24 cellular contexts compared by ENCODE assay signal in genomic region chr10:116237260-116237659, GRCh38. TPM values are rescaled to one million over a fixed set of nuclear protein-coding genes. Genes with fewer than 3 reads are reported as not detected.
"Had no signal": no experiment of that assay in that cellular context is flagged by ENCODE, and none has a peak within 500 bp of the region (broad histone marks: within the 10 kb centered on the region; RNA-seq: fewer than 3 reads in every experiment).

No MANE protein-coding gene starts in this region.

- DNase-seq: activated CD4-positive, alpha-beta memory T cell treated with anti-CD3 and anti-CD28 coated beads for 36 hours; activated CD8-positive, alpha-beta memory T cell treated with anti-CD3 and anti-CD28 coated beads, Interleukin-2, amount 10 ng/mL, durations not matched to agents 7 days and 5 days; activated naive CD4-positive, alpha-beta T cell treated with anti-CD3 and anti-CD28 coated beads for 36 hours; activated naive CD8-positive, alpha-beta T cell treated with anti-CD3 and anti-CD28 coated beads, Interleukin-2, amount 50 U/mL, for 24 hours; activated T-cell treated with anti-CD3 and anti-CD28 coated beads, Interleukin-2, amount 50 U/mL, for 1 hour; aorta; effector memory CD4-positive, alpha-beta T cell; islet precursor cell; left ventricle myocardium inferior; mucosa of descending colon; naive thymus-derived CD4-positive, alpha-beta T cell; nucleus accumbens; posterior cingulate gyrus; small intestine; stimulated activated CD4-positive, alpha-beta T cell treated with anti-CD3 and anti-CD28 coated beads, Interleukin-4, amount 100 ng/mL, for 4 hours; stimulated activated CD8-positive, alpha-beta memory T cell treated with anti-CD3 and anti-CD28 coated beads, Interleukin-4, amount 100 ng/mL, for 48 hours; stimulated activated naive CD4-positive, alpha-beta T cell treated with Interleukin-2 at 50 U/mL for 16 hours; substantia nigra; T-cell; transverse colon had no signal

- H3K9me3 ChIP-seq: left ventricle myocardium inferior, mucosa of descending colon, right atrium auricular region, transverse colon had no signal

- H3K27me3 ChIP-seq: right atrium auricular region, transverse colon had no signal

- ATAC-seq: activated CD8-positive, alpha-beta memory T cell treated with anti-CD3 and anti-CD28 coated beads, Interleukin-2, amount 10 ng/mL, durations not matched to agents 7 days and 5 days; activated naive CD8-positive, alpha-beta T cell treated with anti-CD3 and anti-CD28 coated beads, Interleukin-2, amount 50 U/mL, for 24 hours; mucosa of descending colon; naive thymus-derived CD4-positive, alpha-beta T cell; T-cell had no signal

- H3K27ac ChIP-seq: left ventricle myocardium inferior, right atrium auricular region, transverse colon, VCaP had no signal

- H3K4me3 ChIP-seq: left ventricle myocardium inferior, mucosa of descending colon, right atrium auricular region, transverse colon had no signal

- H3K4me1 ChIP-seq: transverse colon had no signal

- FAIRE-seq: frontal cortex, small intestine had no signal

- H3K36me3 ChIP-seq: left ventricle myocardium inferior, right atrium auricular region, transverse colon had no signal

RNA-seq across cellular contexts. Expression of gene GFRA1, which starts 35.7 kb away (rescaled TPM):
- total RNA-seq: activated CD4-positive, alpha-beta memory T cell treated with anti-CD3 and anti-CD28 coated beads for 36 hours; activated CD8-positive, alpha-beta memory T cell treated with anti-CD3 and anti-CD28 coated beads, Interleukin-2, amount 10 ng/mL, durations not matched to agents 7 days and 5 days; activated naive CD4-positive, alpha-beta T cell treated with anti-CD3 and anti-CD28 coated beads for 36 hours; activated T-helper 2 cell treated with anti-CD3 and anti-CD28 coated beads, Interferon-gamma antibody, Interleukin-2, Interleukin-4, amounts not matched to agents 10 μg/mL and 5 μg/mL and 100 μg/mL, durations not matched to agents 14 hours and 24 hours and 36 hours; naive thymus-derived CD4-positive, alpha-beta T cell had no signal
- polyA plus RNA-seq: naive thymus-derived CD4-positive, alpha-beta T cell had no signal
